10 cellular contexts compared by ENCODE assay signal in the genomic region with DNA sequence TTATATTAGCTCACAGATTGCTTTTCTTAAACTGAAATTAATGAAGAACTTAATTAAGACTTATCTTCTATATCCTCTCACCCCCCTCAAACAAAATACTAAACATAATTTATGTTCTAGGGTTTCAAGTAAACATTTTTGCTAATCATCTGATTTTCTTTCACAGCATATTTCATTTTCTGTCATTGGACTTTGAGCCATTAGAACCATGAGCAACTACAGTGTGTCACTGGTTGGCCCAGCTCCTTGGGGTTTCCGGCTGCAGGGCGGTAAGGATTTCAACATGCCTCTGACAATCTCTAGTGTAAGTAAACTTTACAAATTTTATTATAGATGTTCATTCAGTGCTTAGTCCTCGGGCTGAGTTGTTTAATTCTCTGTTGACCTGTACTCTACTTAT. TPM values are rescaled to one million over a fixed set of nuclear protein-coding genes. Genes with fewer than 3 reads are reported as not detected.
DNase-seq lines count a peak whose midpoint lies in the region; ATAC-seq and TF ChIP-seq lines count a peak whose summit lies in the region.
"Had no signal": no experiment of that assay in that cellular context is flagged by ENCODE, and none has a peak within 500 bp of the region (broad histone marks: within the 10 kb centered on the region; RNA-seq: fewer than 3 reads in every experiment).

No MANE protein-coding gene starts in this region.

- no peak for ATAC-seq in WTC11
- ATAC-seq in psoas muscle, result peak; percentile 23 to 48 (median 40)

- POLR2A ChIA-PET in WTC11 (lab: Charles Lee), result no interaction called here

- peaks cover 9% of the 10 kb centered on the region for H3K4me1 ChIP-seq in psoas muscle

- DNase-seq in EH (ENCODE audit: low read depth) (peak; percentile 80), WTC11 (ENCODE audit: low spot score) (no peak), globus pallidus (ENCODE audit: low spot score) (peak; percentile 26), psoas muscle (peak; percentile 82 to 88), cortex of kidney (lab: John Stamatoyannopoulos, UW) (no peak), NCI-H1105 treated with DMSO at 0.1 percent for 48 hours (lab: John Stamatoyannopoulos, UW) (no peak)
- no peak for DNase-seq in activated CD4-positive, alpha-beta T cell treated with anti-CD3 and anti-CD28 coated beads for 1 hour
- DNase-seq in stimulated activated naive CD4-positive, alpha-beta T cell (lab: John Stamatoyannopoulos, UW), result no peak
- DNase-seq: activated CD8-positive, alpha-beta memory T cell treated with anti-CD3 and anti-CD28 coated beads for 24 hours; DND-41 had no signal

- no peak overlapping the region for H3K4me3 Mint-ChIP-seq in WTC11

- H3K36me3 Mint-ChIP-seq in WTC11, result peaks cover 10% of the 10 kb centered on the region

- no peaks in the 10 kb centered on the region for H3K9me3 ChIP-seq in psoas muscle

- no peaks in the 10 kb centered on the region for H3K9me3 Mint-ChIP-seq in WTC11

- peak overlapping the region; percentile 99 for H3K27ac ChIP-seq in psoas muscle

- H3K27me3 ChIP-seq in psoas muscle (ENCODE audit: insufficient read depth in 3 of 3, low read length in 2 of 3), result no peaks in the 10 kb centered on the region

- 19 to 35% (median 29%) methylated on average over 3 of the region's 3 CpGs for WGBS in psoas muscle, 3 donors

- peaks cover 53% of the 10 kb centered on the region for H3K4me1 Mint-ChIP-seq in WTC11

- H3K4me3 ChIP-seq in psoas muscle, result peak overlapping the region; percentile 97

- H3K36me3 ChIP-seq in psoas muscle (ENCODE audit: insufficient read depth in 1 of 2, low read depth in 1 of 2), result peaks cover 0 to 18% of the 10 kb centered on the region in 2 donors

- peak overlapping the region; percentile 47; the same call in 1 of the 2 replicates for H3K27ac Mint-ChIP-seq in WTC11

- intact Hi-C loops in psoas muscle (cut with DNase I), result loop anchor here in 1 of 2 donors (5.0 kb wide), 2 partner anchors 47 to 132 kb away; no protein-coding TSS in a partner anchor

- peaks cover 9% of the 10 kb centered on the region for H3K27me3 Mint-ChIP-seq in WTC11 (ENCODE audit: low read depth)

- CTCF ChIA-PET in WTC11 (lab: Charles Lee), result no interaction called here

- TF ChIP-seq CTCF in WTC11 (IDR thresholded peaks at IDR 0.05) (no peak), psoas muscle (IDR thresholded peaks at IDR 0.05) (no peak)

TF ChIP-seq in WTC11, 78 proteins besides CTCF, POLR2A, EP300 and RAD21:
- TF ChIP-seq, protein P1, sequence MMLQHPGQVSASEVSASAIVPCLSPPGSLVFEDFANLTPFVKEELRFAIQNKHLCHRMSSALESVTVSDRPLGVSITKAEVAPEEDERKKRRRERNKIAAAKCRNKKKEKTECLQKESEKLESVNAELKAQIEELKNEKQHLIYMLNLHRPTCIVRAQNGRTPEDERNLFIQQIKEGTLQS (CRISPR knock-in tag; conservative IDR thresholded peaks at IDR 0.05), result no peak
- no peak for TF ChIP-seq EMX1 (CRISPR knock-in tag; IDR thresholded peaks at IDR 0.05)
- no peak for TF ChIP-seq ZNF423 (CRISPR knock-in tag; IDR thresholded peaks at IDR 0.05)
- TF ChIP-seq FOXK1 (CRISPR knock-in tag; IDR thresholded peaks at IDR 0.05), result no peak

RNA-seq across cellular contexts. Expression of gene PDLIM5, which starts 3.3 kb away (rescaled TPM):
- 46.3 to 52.0 TPM (median 51.5 TPM) in 3 replicates for total RNA-seq in WTC11 (2021)
- 100 to 1,000 TPM; 459 to 840 (median 509) TPM for total RNA-seq in psoas muscle
- polyA plus RNA-seq in psoas muscle, result 100 to 1,000 TPM; 215 to 533 (median 426) TPM

Comparison
In these comparisons a context has a peak if more than half of its experiments do, and no peak if none do; other contexts are left out.
1. DNase-seq: peak in EH (single experiment), globus pallidus (single experiment) and psoas muscle (2 of 2); none in WTC11 (single experiment), activated CD4-positive, alpha-beta T cell treated with anti-CD3 and anti-CD28 coated beads for 1 hour (single experiment), stimulated activated naive CD4-positive, alpha-beta T cell (0 of 6), cortex of kidney (single experiment) and NCI-H1105 treated with DMSO at 0.1 percent for 48 hours (single experiment).